ENCODE assay signal across 17 cellular contexts in the genomic region with DNA sequence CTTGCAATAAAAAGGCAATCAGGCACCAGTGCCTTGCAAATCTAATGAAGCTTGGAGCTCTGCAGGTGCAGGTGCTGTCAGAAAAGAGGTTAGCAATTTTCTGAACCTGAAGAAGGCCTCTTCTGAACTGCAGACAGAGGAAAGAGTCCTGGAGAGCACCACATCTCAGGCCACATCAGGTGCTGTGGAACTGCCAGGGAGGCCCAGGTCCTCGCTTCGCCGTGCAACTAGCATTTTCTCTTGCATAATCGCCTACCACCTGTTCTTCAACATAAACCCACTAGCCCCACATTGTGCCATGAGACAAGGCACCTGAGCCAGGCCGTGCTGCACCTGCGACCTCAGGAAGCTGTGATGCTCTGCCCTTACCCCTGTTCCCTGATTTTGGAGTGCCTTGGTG.
A peak's percentile ranks its signal among the peaks of the same experiment; 100 is the strongest.
DNase-seq lines count a peak whose midpoint lies in the region; ATAC-seq and TF ChIP-seq lines count a peak whose summit lies in the region.
"Had no signal": no experiment of that assay in that cellular context is flagged by ENCODE, and none has a peak within 500 bp of the region (broad histone marks: within the 10 kb centered on the region; RNA-seq: fewer than 3 reads in every experiment).

No MANE protein-coding gene starts in this region.

- no peaks in the 10 kb centered on the region for H3K27me3 Mint-ChIP-seq in activated CD4-positive, alpha-beta memory T cell treated with anti-CD3 and anti-CD28 coated beads for 36 hours
- no peaks in the 10 kb centered on the region for H3K27me3 Mint-ChIP-seq in activated CD4-positive, alpha-beta memory T cell treated with anti-CD3 and anti-CD28 coated beads, Interleukin-2, amount 10 ng/mL, durations not matched to agents 7 days and 5 days
- H3K27me3 Mint-ChIP-seq in CD8-positive, alpha-beta T cell (ENCODE audit: low read depth) = no peaks in the 10 kb centered on the region
- no peaks in the 10 kb centered on the region for H3K27me3 Mint-ChIP-seq in nephron (ENCODE audit: low read depth)
- H3K27me3 Mint-ChIP-seq: CD8-positive, alpha-beta memory T cell; effector memory CD8-positive, alpha-beta T cell; T-cell; type B pancreatic cell had no signal

- no peaks in the 10 kb centered on the region for H3K9me3 Mint-ChIP-seq in activated CD4-positive, alpha-beta memory T cell treated with anti-CD3 and anti-CD28 coated beads for 36 hours
- no peaks in the 10 kb centered on the region for H3K9me3 Mint-ChIP-seq in activated CD4-positive, alpha-beta memory T cell treated with anti-CD3 and anti-CD28 coated beads, Interleukin-2, amount 10 ng/mL, durations not matched to agents 7 days and 5 days
- H3K9me3 Mint-ChIP-seq in CD8-positive, alpha-beta T cell = no peaks in the 10 kb centered on the region
- no peaks in the 10 kb centered on the region for H3K9me3 Mint-ChIP-seq in nephron
- H3K9me3 Mint-ChIP-seq: CD8-positive, alpha-beta memory T cell; effector memory CD8-positive, alpha-beta T cell; T-cell had no signal

- DNase-seq in activated CD4-positive, alpha-beta memory T cell treated with anti-CD3 and anti-CD28 coated beads for 36 hours = no peak
- no peak for DNase-seq in activated CD4-positive, alpha-beta memory T cell treated with anti-CD3 and anti-CD28 coated beads, Interleukin-2, amount 10 ng/mL, durations not matched to agents 7 days and 5 days
- DNase-seq in CD8-positive, alpha-beta T cell = no peak
- DNase-seq in OCI-LY7 (ENCODE audit: low spot score) (peak; percentile 5), NAMALWA (ENCODE audit: low spot score) (no peak), T-helper 9 cell (no peak), NCI-H2196 treated with DMSO at 0.1 percent for 48 hours (lab: John Stamatoyannopoulos, UW; ENCODE audit: unreplicated experiment) (no peak)
- DNase-seq: aorta; CD8-positive, alpha-beta memory T cell; DND-41; effector memory CD8-positive, alpha-beta T cell; GOT3; stimulated activated naive CD4-positive, alpha-beta T cell treated with Interleukin-2 at 50 U/mL for 16 hours; T-cell had no signal

- H3K9me2 ChIP-seq in OCI-LY7 (ENCODE audit: insufficient read depth, low read length) = no peaks in the 10 kb centered on the region

- no peak overlapping the region for H3K4me3 Mint-ChIP-seq in activated CD4-positive, alpha-beta memory T cell treated with anti-CD3 and anti-CD28 coated beads for 36 hours
- H3K4me3 Mint-ChIP-seq in activated CD4-positive, alpha-beta memory T cell treated with anti-CD3 and anti-CD28 coated beads, Interleukin-2, amount 10 ng/mL, durations not matched to agents 7 days and 5 days = no peak overlapping the region
- no peak overlapping the region for H3K4me3 Mint-ChIP-seq in CD8-positive, alpha-beta T cell
- no peak overlapping the region for H3K4me3 Mint-ChIP-seq in nephron
- H3K4me3 Mint-ChIP-seq: CD8-positive, alpha-beta memory T cell; effector memory CD8-positive, alpha-beta T cell; T-cell; type B pancreatic cell had no signal

- H3K9me3 ChIP-seq in CD8-positive, alpha-beta T cell (ENCODE audit: low read length) = no peaks in the 10 kb centered on the region
- no peaks in the 10 kb centered on the region for H3K9me3 ChIP-seq in OCI-LY7 (ENCODE audit: low read length)

- peaks cover 31% of the 10 kb centered on the region for H3K4me1 Mint-ChIP-seq in activated CD4-positive, alpha-beta memory T cell treated with anti-CD3 and anti-CD28 coated beads for 36 hours (ENCODE audit: low read depth)
- H3K4me1 Mint-ChIP-seq in activated CD4-positive, alpha-beta memory T cell treated with anti-CD3 and anti-CD28 coated beads, Interleukin-2, amount 10 ng/mL, durations not matched to agents 7 days and 5 days = peaks cover 2% of the 10 kb centered on the region
- H3K4me1 Mint-ChIP-seq in CD8-positive, alpha-beta T cell (ENCODE audit: low read depth) = peaks cover 43% of the 10 kb centered on the region
- H3K4me1 Mint-ChIP-seq in nephron = peaks cover 54% of the 10 kb centered on the region

- TF ChIP-seq CTCF in CD8-positive, alpha-beta T cell (IDR thresholded peaks at IDR 0.05) = no peak
- no peak for TF ChIP-seq CTCF in OCI-LY7 (conservative IDR thresholded peaks at IDR 0.05; ENCODE audit: low read length)
- TF ChIP-seq CTCF in nephron (IDR thresholded peaks at IDR 0.05; ENCODE audit: unreplicated experiment in 3 of 3) = no peak

- ATAC-seq in CD8-positive, alpha-beta T cell = no peak
- ATAC-seq: effector memory CD8-positive, alpha-beta T cell; Right ventricle myocardium inferior; T-cell had no signal

- H3K4me2 ChIP-seq in OCI-LY7 (ENCODE audit: low read length) = no peak overlapping the region

- H3K4me3 ChIP-seq in CD8-positive, alpha-beta T cell (ENCODE audit: low read depth, low read length) = no peak overlapping the region
- H3K4me3 ChIP-seq in OCI-LY7 (ENCODE audit: low read depth, low read length, poor library complexity, severe bottlenecking) = no peak overlapping the region

- H3K27ac Mint-ChIP-seq in activated CD4-positive, alpha-beta memory T cell treated with anti-CD3 and anti-CD28 coated beads for 36 hours = peak overlapping the region; percentile 25
- no peak overlapping the region for H3K27ac Mint-ChIP-seq in activated CD4-positive, alpha-beta memory T cell treated with anti-CD3 and anti-CD28 coated beads, Interleukin-2, amount 10 ng/mL, durations not matched to agents 7 days and 5 days
- peak overlapping the region; percentile 75 for H3K27ac Mint-ChIP-seq in CD8-positive, alpha-beta T cell
- H3K27ac Mint-ChIP-seq in nephron = peak overlapping the region in 2 of 3 experiments; percentile 3 to 28
- H3K27ac Mint-ChIP-seq: CD8-positive, alpha-beta memory T cell; T-cell; type B pancreatic cell had no signal

- no peaks in the 10 kb centered on the region for H3K4me1 ChIP-seq in CD8-positive, alpha-beta T cell (ENCODE audit: insufficient read depth, low read length)
- peaks cover 8% of the 10 kb centered on the region for H3K4me1 ChIP-seq in OCI-LY7 (ENCODE audit: insufficient read depth, low read length, poor library complexity, severe bottlenecking)

- no peaks in the 10 kb centered on the region for H3K27me3 ChIP-seq in CD8-positive, alpha-beta T cell (ENCODE audit: insufficient read depth, low read length)

- peaks cover 50% of the 10 kb centered on the region for H3K36me3 Mint-ChIP-seq in activated CD4-positive, alpha-beta memory T cell treated with anti-CD3 and anti-CD28 coated beads for 36 hours
- peaks cover 31% of the 10 kb centered on the region for H3K36me3 Mint-ChIP-seq in activated CD4-positive, alpha-beta memory T cell treated with anti-CD3 and anti-CD28 coated beads, Interleukin-2, amount 10 ng/mL, durations not matched to agents 7 days and 5 days (ENCODE audit: low read depth)
- peaks cover 52% of the 10 kb centered on the region for H3K36me3 Mint-ChIP-seq in CD8-positive, alpha-beta T cell
- H3K36me3 Mint-ChIP-seq in nephron (ENCODE audit: low read depth) = peaks cover 37% of the 10 kb centered on the region

- no peak overlapping the region for H3K27ac ChIP-seq in CD8-positive, alpha-beta T cell (ENCODE audit: low read depth, low read length)
- H3K27ac ChIP-seq in OCI-LY7 (ENCODE audit: low read depth, low read length, poor library complexity, severe bottlenecking) = no peak overlapping the region

- BruUV-seq in OCI-LY7 (replicated peaks; lab: Mats Ljungman, UMichigan) = no TSS peak

- intact Hi-C loops in activated CD4-positive, alpha-beta memory T cell treated with anti-CD3 and anti-CD28 coated beads for 36 hours (cut with micrococcal nuclease) = no loop called here
- intact Hi-C loops in CD8-positive, alpha-beta T cell (cut with DNase I, micrococcal nuclease) = no loop called here
- intact Hi-C loops in OCI-LY7 (cut with micrococcal nuclease; ENCODE audit: unreplicated experiment) = no loop called here

- CTCF ChIA-PET in activated CD4-positive, alpha-beta memory T cell treated with anti-CD3 and anti-CD28 coated beads for 36 hours (lab: Charles Lee) = interaction anchor here (0.8 kb wide), 1 partner anchor 12 kb away, joined by 3 read pairs; no protein-coding TSS in a partner anchor
- CTCF ChIA-PET in activated CD4-positive, alpha-beta memory T cell treated with anti-CD3 and anti-CD28 coated beads, Interleukin-2, amount 10 ng/mL, durations not matched to agents 7 days and 5 days (lab: Charles Lee) = interaction anchor here (2.3 kb wide), 1 partner anchor 11 kb away, joined by 9 read pairs; no protein-coding TSS in a partner anchor
- CTCF ChIA-PET in CD8-positive, alpha-beta T cell (lab: Charles Lee) = interaction anchor here (1.1 to 2.7 kb wide), 2 partner anchors 11 to 34 kb away, joined by 3 to 11 read pairs; no protein-coding TSS in a partner anchor
- CTCF ChIA-PET in OCI-LY7 (lab: Charles Lee; ENCODE audit: unreplicated experiment) = no interaction called here

- no peaks in the 10 kb centered on the region for H3K79me2 ChIP-seq in OCI-LY7 (ENCODE audit: insufficient read depth, low read depth, low read length)

- peaks cover 9% of the 10 kb centered on the region for H3K36me3 ChIP-seq in CD8-positive, alpha-beta T cell (ENCODE audit: insufficient read depth, low read length)
- 0 out of 2 replicates have a peak, but pooled peaks cover 6% of the 10 kb centered on the region for H3K36me3 ChIP-seq in OCI-LY7 (ENCODE audit: insufficient read depth, low read length)

- POLR2A ChIA-PET in activated CD4-positive, alpha-beta memory T cell treated with anti-CD3 and anti-CD28 coated beads for 36 hours (lab: Charles Lee) = no interaction called here
- POLR2A ChIA-PET in activated CD4-positive, alpha-beta memory T cell treated with anti-CD3 and anti-CD28 coated beads, Interleukin-2, amount 10 ng/mL, durations not matched to agents 7 days and 5 days (lab: Charles Lee) = interaction anchor here (1.1 kb wide), 1 partner anchor 229 kb away, joined by 3 read pairs; a partner anchor contains a TSS
- POLR2A ChIA-PET in CD8-positive, alpha-beta T cell (lab: Charles Lee) = no interaction called here
- POLR2A ChIA-PET in OCI-LY7 (lab: Charles Lee) = interaction anchor here (0.7 to 1.0 kb wide), 2 partner anchors 8 to 413 kb away, joined by 3 read pairs; no protein-coding TSS in a partner anchor

- H2AFZ ChIP-seq in OCI-LY7 (ENCODE audit: low read length) = no peak overlapping the region

- H4K20me1 ChIP-seq in OCI-LY7 (ENCODE audit: insufficient read depth, low read length) = no peaks in the 10 kb centered on the region

Comparison
In these comparisons a context has a peak if more than half of its experiments do, and no peak if none do; other contexts are left out.
1. POLR2A ChIA-PET loops: an anchor here in activated CD4-positive, alpha-beta memory T cell treated with anti-CD3 and anti-CD28 coated beads, Interleukin-2, amount 10 ng/mL, durations not matched to agents 7 days and 5 days (1.1 kb wide) and OCI-LY7 (0.7 to 1.0 kb wide); none called in activated CD4-positive, alpha-beta memory T cell treated with anti-CD3 and anti-CD28 coated beads for 36 hours and CD8-positive, alpha-beta T cell.